Comparison of ENCODE assay signal across 9 cellular contexts in genomic region chr3:18223591-18224338, GRCh38.
DNase-seq lines count a peak whose midpoint lies in the region; ATAC-seq and TF ChIP-seq lines count a peak whose summit lies in the region.
"Had no signal": no experiment of that assay in that cellular context is flagged by ENCODE, and none has a peak within 500 bp of the region (broad histone marks: within the 10 kb centered on the region; RNA-seq: fewer than 3 reads in every experiment).

No MANE protein-coding gene starts in this region.

- intact Hi-C loops in CD14-positive monocyte (cut with micrococcal nuclease), result no loop called here
- intact Hi-C loops in Right ventricle myocardium inferior (cut with DNase I), result no loop called here

- peak overlapping the region; percentile 51 to 59 for H3K4me3 Mint-ChIP-seq in CD14-positive monocyte
- H3K4me3 Mint-ChIP-seq: brain had no signal

- H3K27me3 Mint-ChIP-seq in CD14-positive monocyte (ENCODE audit: low read depth in 3 of 3), result peaks cover 0 to 4% (median 0%) of the 10 kb centered on the region in 3 donors

- peak overlapping the region in 4 of 7 donors; percentile 27 to 70 (median 39) for H3K27ac Mint-ChIP-seq in CD14-positive monocyte

- peak; percentile 99 for ATAC-seq in GM19324 (IDR thresholded peaks at IDR 0.05; ENCODE audit: low FRiP score, unreplicated experiment)
- ATAC-seq in HG03097 (IDR thresholded peaks at IDR 0.05; ENCODE audit: low FRiP score, unreplicated experiment), result peak; percentile 100
- no peak for ATAC-seq in Right ventricle myocardium inferior

- no peaks in the 10 kb centered on the region for H3K36me3 Mint-ChIP-seq in CD14-positive monocyte
- H3K36me3 Mint-ChIP-seq: brain had no signal

- no peaks in the 10 kb centered on the region for H3K9me3 Mint-ChIP-seq in CD14-positive monocyte
- H3K9me3 Mint-ChIP-seq: brain had no signal

- H3K4me1 Mint-ChIP-seq in CD14-positive monocyte, result peaks cover 19% of the 10 kb centered on the region

- TF ChIP-seq CTCF in CD14-positive monocyte (IDR thresholded peaks at IDR 0.05), result no peak

- DNase-seq in CD14-positive monocyte (ENCODE audit: low spot score), result no peak
- peak; percentile 93 for DNase-seq in SIG-M5 treated with dmso at 0.1 percent for 504 hours (lab: John Stamatoyannopoulos, UW; ENCODE audit: unreplicated experiment)
- DNase-seq in T1000 (lab: John Stamatoyannopoulos, UW), result no peak
- no peak for DNase-seq in Right ventricle myocardium inferior (ENCODE audit: missing footprints)
- DNase-seq in NCI-H146 treated with DMSO at 0.1 percent for 48 hours (lab: John Stamatoyannopoulos, UW; ENCODE audit: unreplicated experiment), result no peak
- no peak for DNase-seq in NCI-H526 (lab: John Stamatoyannopoulos, UW)
